22 cellular contexts compared by ENCODE assay signal in the genomic region with DNA sequence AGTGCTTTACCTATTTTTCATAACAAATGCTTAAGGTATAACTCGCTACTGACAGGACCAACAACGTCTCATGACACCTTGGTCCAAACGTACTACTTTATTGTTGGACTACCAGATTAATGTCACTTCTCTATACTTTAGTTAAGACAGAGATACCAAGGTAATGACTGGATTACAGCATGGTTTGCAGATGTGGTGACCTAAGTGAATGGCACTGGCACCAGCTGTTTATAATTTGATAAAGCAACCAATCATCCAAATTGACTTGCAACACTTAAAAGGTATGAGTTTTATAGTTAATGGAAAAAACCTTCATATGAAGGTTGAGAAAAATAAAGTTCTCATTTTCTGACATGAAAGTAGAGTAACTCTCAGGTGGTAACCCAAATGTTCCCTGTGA.
"Had no signal": no experiment of that assay in that cellular context is flagged by ENCODE, and none has a peak within 500 bp of the region (broad histone marks: within the 10 kb centered on the region; RNA-seq: fewer than 3 reads in every experiment).

No MANE protein-coding gene starts in this region.

- DNase-seq: islet precursor cell; left ventricle myocardium inferior; mesendoderm; naive B cell; natural killer cell; nephron progenitor cell; occipital lobe; psoas muscle; right lobe of liver; stimulated activated CD4-positive, alpha-beta T cell treated with anti-CD3 and anti-CD28 coated beads, Interleukin-1b, Interleukin-23, amount 100 ng/mL, for 48 hours; stimulated activated CD4-positive, alpha-beta T cell treated with anti-CD3 and anti-CD28 coated beads, Interleukin-2, amount 100 ng/mL, for 48 hours; stimulated activated naive B cell treated with anti-CD40 and anti-IgM and Interleukin-4, amounts not matched to agents 10 μg/mL and 1 μg/mL and 100 μg/mL, for 72 hours; stimulated activated naive CD8-positive, alpha-beta T cell treated with anti-CD3 and anti-CD28 coated beads, Interleukin-15, Interleukin-2, amounts not matched to agents 100 U/mL and 50 U/mL, for 24 hours; stomach; testis; thyroid gland; transverse colon; upper lobe of left lung had no signal

- ATAC-seq: natural killer cell; psoas muscle; right lobe of liver; stimulated activated naive B cell treated with anti-CD40 and anti-IgM and Interleukin-4, amounts not matched to agents 10 μg/mL and 1 μg/mL and 100 μg/mL, for 72 hours; stimulated activated naive CD8-positive, alpha-beta T cell treated with anti-CD3 and anti-CD28 coated beads, Interleukin-15, Interleukin-2, amounts not matched to agents 100 U/mL and 50 U/mL, for 24 hours had no signal

- H3K4me3 ChIP-seq: left ventricle myocardium inferior, lung, neural progenitor cell, psoas muscle, right lobe of liver, smooth muscle cell, stomach, testis, thyroid gland, transverse colon, upper lobe of left lung, vagina had no signal
